ENCODE assay signal across 1 cellular context in the genomic region with DNA sequence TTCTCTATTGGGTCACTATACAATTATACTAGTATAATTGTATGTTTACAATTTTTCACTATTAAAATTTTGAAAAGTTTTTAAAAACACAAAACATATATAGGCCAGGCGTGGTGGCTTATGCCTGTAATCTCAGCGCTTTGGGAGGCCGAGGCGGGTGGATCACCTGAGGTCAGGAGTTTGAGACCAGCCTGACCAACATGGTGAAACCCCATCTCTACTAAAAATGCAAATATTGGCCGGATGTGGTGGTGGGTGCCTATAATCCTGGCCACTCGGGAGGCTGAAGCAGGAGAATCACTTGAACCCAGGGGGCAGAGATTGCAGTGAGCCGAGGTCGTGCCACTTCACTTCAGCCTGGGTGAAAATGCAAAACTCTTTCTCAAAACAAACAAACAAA. TPM values are rescaled to one million over a fixed set of nuclear protein-coding genes. Genes with fewer than 3 reads are reported as not detected.
"Had no signal": no experiment of that assay in that cellular context is flagged by ENCODE, and none has a peak within 500 bp of the region (broad histone marks: within the 10 kb centered on the region; RNA-seq: fewer than 3 reads in every experiment).

No MANE protein-coding gene starts in this region.

RNA-seq across cellular contexts. Expression of a gene that starts 36.0 kb away (rescaled TPM):
- total RNA-seq: G401 had no signal
